ENCODE assay signal across 20 cellular contexts in genomic region chr7:14504134-14504533, GRCh38.
DNase-seq lines count a peak whose midpoint lies in the region; ATAC-seq and TF ChIP-seq lines count a peak whose summit lies in the region.
"Had no signal": no experiment of that assay in that cellular context is flagged by ENCODE, and none has a peak within 500 bp of the region (broad histone marks: within the 10 kb centered on the region; RNA-seq: fewer than 3 reads in every experiment).

No MANE protein-coding gene starts in this region.

- H3K9me3 ChIP-seq in body of pancreas = peaks cover 0 to 7% (median 0%) of the 10 kb centered on the region in 3 donors

- TF ChIP-seq CTCF in body of pancreas (IDR thresholded peaks at IDR 0.05) (no peak), GM13977 (IDR thresholded peaks at IDR 0.05; ENCODE audit: extremely low read depth, insufficient read depth, missing control alignments) (no peak)

- no peak overlapping the region for H3K4me3 ChIP-seq in body of pancreas
- H3K4me3 ChIP-seq: ascending aorta, transverse colon had no signal

- ATAC-seq in body of pancreas = no peak
- ATAC-seq: stimulated activated memory B cell treated with anti-CD40 and anti-IgM and Interleukin-4, amounts not matched to agents 10 μg/mL and 1 μg/mL and 100 μg/mL, for 72 hours had no signal

- 64 to 89% methylated on average over 2 of the region's 2 CpGs for WGBS in body of pancreas, 2 donors

- in situ Hi-C loops in GM13977 (cut with MboI; ENCODE audit: low pct_unique_long_range_greater_than_20kb, low sequenced_read_pairs, unreplicated experiment) = no loop called here

- TF ChIP-seq POLR2A in body of pancreas (IDR thresholded peaks at IDR 0.05) = no peak

- H3K4me1 ChIP-seq in body of pancreas = peaks cover 4% of the 10 kb centered on the region
- H3K4me1 ChIP-seq: ascending aorta, transverse colon had no signal

- DNase-seq in NCI-H1092 treated with DMSO at 0.1 percent for 48 hours (lab: John Stamatoyannopoulos, UW) (peak; percentile 26), NCI-H1092 (lab: John Stamatoyannopoulos, UW) (no peak), NCI-H69 (lab: John Stamatoyannopoulos, UW) (peak; percentile 64), head of caudate nucleus (peak in 31 of 42 donors; percentile 9 to 74 (median 38)), pons (ENCODE audit: low spot score) (peak; percentile 84), GM03348 (ENCODE audit: low spot score) (no peak), body of pancreas (no peak), GM13977 (ENCODE audit: low spot score) (no peak)
- DNase-seq: 8988T; activated naive CD4-positive, alpha-beta T cell; DMS53; HFFc6; naive B cell; NCI-H187; NK-92 treated with Interleukin-12 subunit alpha and Interleukin-12 subunit beta, amount 100 ng/mL, for 24 hours; RPMI8226; stimulated activated CD4-positive, alpha-beta T cell treated with anti-CD3 and anti-CD28 coated beads, Interleukin-12 subunit alpha, Interleukin-12 subunit beta, amount 100 ng/mL, for 4 hours; transverse colon had no signal

- no peaks in the 10 kb centered on the region for H3K27me3 ChIP-seq in body of pancreas
- H3K27me3 ChIP-seq: ascending aorta, transverse colon had no signal

- intact Hi-C loops in head of caudate nucleus (cut with DNase I) (no loop called here), body of pancreas (cut with DNase I) (no loop called here)

- no peak overlapping the region for H3K27ac ChIP-seq in body of pancreas
- H3K27ac ChIP-seq: ascending aorta, transverse colon had no signal

- H3K36me3 ChIP-seq in body of pancreas (replicated peaks in 1 of 2; ENCODE audit: insufficient read depth in 1 of 2, low read depth in 2 of 2) = no peaks in the 10 kb centered on the region
- H3K36me3 ChIP-seq: ascending aorta, transverse colon had no signal

Comparison
In these comparisons a context has a peak if more than half of its experiments do, and no peak if none do; other contexts are left out.
1. DNase-seq: peak in NCI-H1092 treated with DMSO at 0.1 percent for 48 hours (single experiment), NCI-H69 (single experiment), head of caudate nucleus (31 of 42) and pons (single experiment); none in NCI-H1092 (single experiment), GM03348 (single experiment), body of pancreas (0 of 4) and GM13977 (single experiment).